11 cellular contexts compared by ENCODE assay signal in the genomic region with DNA sequence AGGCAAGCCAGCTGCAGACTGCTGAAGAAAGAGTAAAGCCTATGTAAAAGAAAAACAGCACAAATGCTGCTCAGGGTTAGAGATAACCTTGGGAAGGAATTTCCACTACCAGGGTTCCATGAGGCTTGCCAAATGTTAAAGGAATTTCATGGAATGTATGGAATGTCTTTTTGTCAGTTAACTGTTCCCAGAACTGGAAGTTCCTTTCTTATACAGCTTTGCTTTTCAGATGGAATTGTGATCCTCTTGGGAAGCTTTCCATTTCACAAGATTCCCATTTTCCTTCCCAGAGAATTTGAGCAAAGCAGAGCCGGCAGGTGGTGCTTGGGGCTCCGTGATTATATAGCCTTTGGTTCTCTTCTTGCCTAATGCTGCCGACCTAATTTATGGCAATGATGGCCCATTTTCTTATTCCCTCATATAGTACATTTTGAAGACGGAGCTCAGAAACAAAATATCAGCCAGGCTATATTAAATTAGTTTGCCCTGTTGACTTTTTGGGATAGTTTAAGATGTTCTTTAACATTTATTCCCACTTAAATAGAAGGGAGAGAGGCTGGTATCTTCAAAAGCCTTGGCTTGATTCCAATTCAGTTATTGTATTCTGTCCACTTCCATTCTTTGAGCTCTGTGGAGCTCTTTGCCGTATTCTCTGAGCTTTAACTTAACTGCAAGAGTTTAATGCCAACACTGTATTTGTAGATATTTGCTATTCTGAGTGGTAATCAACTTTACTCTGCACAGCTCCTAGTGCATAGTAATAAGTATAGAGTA.
DNase-seq lines count a peak whose midpoint lies in the region; ATAC-seq and TF ChIP-seq lines count a peak whose summit lies in the region.
"Had no signal": no experiment of that assay in that cellular context is flagged by ENCODE, and none has a peak within 500 bp of the region (broad histone marks: within the 10 kb centered on the region; RNA-seq: fewer than 3 reads in every experiment).

No MANE protein-coding gene starts in this region.

- no peak for TF ChIP-seq RAD21 in neural cell (conservative IDR thresholded peaks at IDR 0.05)

- H2AFZ ChIP-seq in neural cell (ENCODE audit: low read depth, low read length): no peak overlapping the region

- no peak overlapping the region for H3K9ac ChIP-seq in neural cell (ENCODE audit: low read length)

- no peak for ATAC-seq in activated CD8-positive, alpha-beta memory T cell treated with anti-CD3 and anti-CD28 coated beads, Interleukin-2, amount 10 ng/mL, durations not matched to agents 7 days and 5 days

- H3F3A ChIP-seq in neural cell (ENCODE audit: insufficient read depth, low read length, poor library complexity, severe bottlenecking): no peaks in the 10 kb centered on the region

- no peaks in the 10 kb centered on the region for H3K27me3 Mint-ChIP-seq in activated CD8-positive, alpha-beta memory T cell treated with anti-CD3 and anti-CD28 coated beads, Interleukin-2, amount 10 ng/mL, durations not matched to agents 7 days and 5 days
- H3K27me3 Mint-ChIP-seq in activated T-cell treated with anti-CD3 and anti-CD28 coated beads, Interleukin-2, amount 50 U/mL, for 24 hours: no peaks in the 10 kb centered on the region
- H3K27me3 Mint-ChIP-seq: naive B cell had no signal

- H3K4me1 Mint-ChIP-seq in activated CD8-positive, alpha-beta memory T cell treated with anti-CD3 and anti-CD28 coated beads, Interleukin-2, amount 10 ng/mL, durations not matched to agents 7 days and 5 days: peaks cover 26% of the 10 kb centered on the region
- H3K4me1 Mint-ChIP-seq in activated T-cell treated with anti-CD3 and anti-CD28 coated beads, Interleukin-2, amount 50 U/mL, for 24 hours (ENCODE audit: low read depth): peaks cover 28% of the 10 kb centered on the region

- no peak overlapping the region for H3K4me3 ChIP-seq in neural cell (ENCODE audit: low read length)

- no peak for TF ChIP-seq CTCF in neural cell (IDR thresholded peaks at IDR 0.05; ENCODE audit: poor library complexity, severe bottlenecking)

- H3K27ac ChIP-seq in neural cell (ENCODE audit: low read length): no peak overlapping the region

- H3K9me3 ChIP-seq in neural cell (ENCODE audit: low read length): no peaks in the 10 kb centered on the region

- TF ChIP-seq EP300 in neural cell (conservative IDR thresholded peaks at IDR 0.05; ENCODE audit: poor library complexity, severe bottlenecking): no peak

- DNase-seq in EH (ENCODE audit: low read depth) (peak; percentile 90), NCI-H345 (lab: John Stamatoyannopoulos, UW) (peak; percentile 50), epidermal melanocyte (ENCODE audit: insufficient read length, low spot score) (peak; percentile 26), NCI-H82 (lab: John Stamatoyannopoulos, UW) (no peak), DMS79 treated with DMSO at 0.1 percent for 48 hours (lab: John Stamatoyannopoulos, UW) (no peak)
- DNase-seq in activated CD8-positive, alpha-beta memory T cell treated with anti-CD3 and anti-CD28 coated beads, Interleukin-2, amount 10 ng/mL, durations not matched to agents 7 days and 5 days: no peak
- DNase-seq in activated T-cell treated with anti-CD3 and anti-CD28 coated beads, Interleukin-2, amount 50 U/mL, for 24 hours: no peak
- DNase-seq: central memory CD4-positive, alpha-beta T cell; naive B cell; NCI-H1930 had no signal

- H3K9me3 Mint-ChIP-seq in activated CD8-positive, alpha-beta memory T cell treated with anti-CD3 and anti-CD28 coated beads, Interleukin-2, amount 10 ng/mL, durations not matched to agents 7 days and 5 days (ENCODE audit: low read depth): no peaks in the 10 kb centered on the region
- no peaks in the 10 kb centered on the region for H3K9me3 Mint-ChIP-seq in activated T-cell treated with anti-CD3 and anti-CD28 coated beads, Interleukin-2, amount 50 U/mL, for 24 hours
- H3K9me3 Mint-ChIP-seq: naive B cell had no signal

- H3K36me3 Mint-ChIP-seq in activated CD8-positive, alpha-beta memory T cell treated with anti-CD3 and anti-CD28 coated beads, Interleukin-2, amount 10 ng/mL, durations not matched to agents 7 days and 5 days: peaks cover 4% of the 10 kb centered on the region
- no peaks in the 10 kb centered on the region for H3K36me3 Mint-ChIP-seq in activated T-cell treated with anti-CD3 and anti-CD28 coated beads, Interleukin-2, amount 50 U/mL, for 24 hours (ENCODE audit: low read depth)
- H3K36me3 Mint-ChIP-seq: naive B cell had no signal

- CTCF ChIA-PET in activated CD8-positive, alpha-beta memory T cell treated with anti-CD3 and anti-CD28 coated beads, Interleukin-2, amount 10 ng/mL, durations not matched to agents 7 days and 5 days (lab: Charles Lee): interaction anchor here (0.7 to 1.3 kb wide), 2 partner anchors 41 to 1118 kb away, joined by 3 read pairs; no protein-coding TSS in a partner anchor

- H3K27ac Mint-ChIP-seq in activated CD8-positive, alpha-beta memory T cell treated with anti-CD3 and anti-CD28 coated beads, Interleukin-2, amount 10 ng/mL, durations not matched to agents 7 days and 5 days: no peak overlapping the region
- H3K27ac Mint-ChIP-seq in activated T-cell treated with anti-CD3 and anti-CD28 coated beads, Interleukin-2, amount 50 U/mL, for 24 hours: no peak overlapping the region

- H3K27me3 ChIP-seq in neural cell (ENCODE audit: insufficient read depth, low read depth, low read length): no peaks in the 10 kb centered on the region

- peaks cover 6% of the 10 kb centered on the region for H3K79me2 ChIP-seq in neural cell (replicated peaks; ENCODE audit: insufficient read depth, low read length)

- H3K4me2 ChIP-seq in neural cell (ENCODE audit: low read length): no peak overlapping the region

- no peaks in the 10 kb centered on the region for H3K36me3 ChIP-seq in neural cell (ENCODE audit: insufficient read depth, low read length)

- no peak overlapping the region for H3K4me3 Mint-ChIP-seq in activated CD8-positive, alpha-beta memory T cell treated with anti-CD3 and anti-CD28 coated beads, Interleukin-2, amount 10 ng/mL, durations not matched to agents 7 days and 5 days
- no peak overlapping the region for H3K4me3 Mint-ChIP-seq in activated T-cell treated with anti-CD3 and anti-CD28 coated beads, Interleukin-2, amount 50 U/mL, for 24 hours
- H3K4me3 Mint-ChIP-seq: naive B cell had no signal

- H4K20me1 ChIP-seq in neural cell (ENCODE audit: insufficient read depth): no peaks in the 10 kb centered on the region

- no peaks in the 10 kb centered on the region for H3K9me2 ChIP-seq in neural cell (ENCODE audit: insufficient read depth, low read length)

TF ChIP-seq in neural cell, 6 proteins besides CTCF, POLR2A, EP300 and RAD21:
- TF ChIP-seq SMC3 (conservative IDR thresholded peaks at IDR 0.05; ENCODE audit: poor library complexity): no peak
- peak; percentile 76 for TF ChIP-seq REST (IDR thresholded peaks at IDR 0.05; ENCODE audit: borderline replicate concordance)

Comparison
In these comparisons a context has a peak if more than half of its experiments do, and no peak if none do; other contexts are left out.
1. DNase-seq: peak in EH (single experiment), NCI-H345 (single experiment) and epidermal melanocyte (single experiment); none in NCI-H82 (single experiment), DMS79 treated with DMSO at 0.1 percent for 48 hours (single experiment), activated CD8-positive, alpha-beta memory T cell treated with anti-CD3 and anti-CD28 coated beads, Interleukin-2, amount 10 ng/mL, durations not matched to agents 7 days and 5 days (single experiment) and activated T-cell treated with anti-CD3 and anti-CD28 coated beads, Interleukin-2, amount 50 U/mL, for 24 hours (single experiment).